ENCODE assay signal across 9 cellular contexts in the genomic region with DNA sequence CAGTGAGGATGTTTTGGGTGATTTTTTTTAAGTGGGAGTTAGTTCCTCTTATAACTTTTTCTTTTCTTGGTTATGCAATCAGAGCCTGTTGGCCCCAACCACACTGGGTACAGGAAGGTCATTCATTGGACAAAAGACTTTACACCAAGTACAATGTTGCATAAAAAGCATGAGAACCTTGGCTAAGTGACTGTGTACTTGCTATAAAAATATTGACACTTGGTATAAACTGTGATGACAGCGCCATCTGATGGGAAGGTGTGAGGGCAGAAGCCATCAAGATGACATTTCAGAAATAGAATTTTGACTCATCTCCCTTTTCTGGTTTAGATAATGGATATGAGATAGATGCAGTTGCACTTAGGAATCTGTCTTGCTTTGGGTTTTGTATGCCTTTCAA.
DNase-seq lines count a peak whose midpoint lies in the region; ATAC-seq and TF ChIP-seq lines count a peak whose summit lies in the region.
"Had no signal": no experiment of that assay in that cellular context is flagged by ENCODE, and none has a peak within 500 bp of the region (broad histone marks: within the 10 kb centered on the region; RNA-seq: fewer than 3 reads in every experiment).

No MANE protein-coding gene starts in this region.

- peak; percentile 54 for TF ChIP-seq CTCF in KMS-11 (conservative IDR thresholded peaks at IDR 0.05; ENCODE audit: low read depth, low read length)
- peak; percentile 58 for TF ChIP-seq CTCF in MCF 10A (IDR thresholded peaks at IDR 0.05; ENCODE audit: unreplicated experiment)
- TF ChIP-seq CTCF in left lung (IDR thresholded peaks at IDR 0.05), result peak; percentile 33 to 38

- no peaks in the 10 kb centered on the region for H3K36me3 Mint-ChIP-seq in MCF 10A (ENCODE audit: insufficient read depth, unreplicated experiment)
- no peaks in the 10 kb centered on the region for H3K36me3 Mint-ChIP-seq in stimulated activated naive B cell treated with anti-CD40 and anti-IgM and Interleukin-4, amounts not matched to agents 10 μg/mL and 1 μg/mL and 100 μg/mL, for 72 hours

- H3K4me3 Mint-ChIP-seq in MCF 10A (ENCODE audit: unreplicated experiment), result no peak overlapping the region
- H3K4me3 Mint-ChIP-seq in stimulated activated naive B cell treated with anti-CD40 and anti-IgM and Interleukin-4, amounts not matched to agents 10 μg/mL and 1 μg/mL and 100 μg/mL, for 72 hours, result peak overlapping the region in 1 of 2 donors; percentile 31

- no peak overlapping the region for H3K9ac ChIP-seq in KMS-11

- H3K9me3 ChIP-seq in left lung, result no peaks in the 10 kb centered on the region

- H2AFZ ChIP-seq in KMS-11 (ENCODE audit: low read depth), result no peak overlapping the region

- H3K4me1 Mint-ChIP-seq in MCF 10A (ENCODE audit: insufficient read depth, unreplicated experiment), result no peaks in the 10 kb centered on the region
- H3K4me1 Mint-ChIP-seq in stimulated activated naive B cell treated with anti-CD40 and anti-IgM and Interleukin-4, amounts not matched to agents 10 μg/mL and 1 μg/mL and 100 μg/mL, for 72 hours, result peaks cover 31% of the 10 kb centered on the region in 2 donors

- BruUV-seq in MCF 10A (replicated peaks; lab: Mats Ljungman, UMichigan), result no TSS peak

- POLR2A ChIA-PET in MCF 10A (lab: Yijun Ruan, JAX), result no interaction called here

- H3K36me3 ChIP-seq in KMS-11 (ENCODE audit: insufficient read depth) (no peaks in the 10 kb centered on the region), left lung (no peaks in the 10 kb centered on the region)

- no peak overlapping the region for H3K4me3 ChIP-seq in KMS-11 (IDR thresholded peaks at IDR 0.05; ENCODE audit: insufficient read depth, low read depth, low read length)
- H3K4me3 ChIP-seq in left lung, result no peak overlapping the region
- H3K4me3 ChIP-seq: SK-N-MC had no signal

- intact Hi-C loops in MCF 10A (cut with micrococcal nuclease), result loop anchor here (1.0 to 10.0 kb wide), 5 partner anchors 126 to 798 kb away; partner anchors contain the start of gene CCDC6
- intact Hi-C loops in left lung (cut with DNase I), result loop anchor here in 1 of 2 donors (10.0 kb wide), 1 partner anchor 408 kb away; no protein-coding TSS in a partner anchor

- no peaks in the 10 kb centered on the region for H3K4me1 ChIP-seq in KMS-11 (ENCODE audit: low read depth, poor library complexity, severe bottlenecking)
- H3K4me1 ChIP-seq in left lung, result peaks cover 0 to 13% of the 10 kb centered on the region in 2 donors

- no peaks in the 10 kb centered on the region for H3K79me2 ChIP-seq in KMS-11 (ENCODE audit: insufficient read depth, low read depth)

- DNase-seq in Caki2 (ENCODE audit: low read depth) (peak; percentile 51), RPMI8226 (peak; percentile 50), MCF 10A (ENCODE audit: unreplicated experiment) (peak; percentile 77), left lung (peak in 1 of 2 donors; percentile 40)
- peak; percentile 46 for DNase-seq in stimulated activated naive B cell treated with anti-CD40 and anti-IgM and Interleukin-4, amounts not matched to agents 10 μg/mL and 1 μg/mL and 100 μg/mL, for 72 hours

- H3K27ac ChIP-seq in KMS-11, result no peak overlapping the region
- H3K27ac ChIP-seq in left lung, result no peak overlapping the region
- H3K27ac ChIP-seq: SK-N-MC had no signal

- H3K27ac Mint-ChIP-seq in MCF 10A (ENCODE audit: low read depth, unreplicated experiment), result no peak overlapping the region
- H3K27ac Mint-ChIP-seq in stimulated activated naive B cell treated with anti-CD40 and anti-IgM and Interleukin-4, amounts not matched to agents 10 μg/mL and 1 μg/mL and 100 μg/mL, for 72 hours, result peak overlapping the region; percentile 71

- in situ Hi-C loops in Caki2 (cut with HindIII; ENCODE audit: low pct_unique_long_range_greater_than_20kb, low sequenced_read_pairs), result no loop called here

- no peaks in the 10 kb centered on the region for H3K9me3 Mint-ChIP-seq in MCF 10A (ENCODE audit: unreplicated experiment)
- no peaks in the 10 kb centered on the region for H3K9me3 Mint-ChIP-seq in stimulated activated naive B cell treated with anti-CD40 and anti-IgM and Interleukin-4, amounts not matched to agents 10 μg/mL and 1 μg/mL and 100 μg/mL, for 72 hours

- H3K27me3 ChIP-seq in KMS-11 (ENCODE audit: insufficient read depth, low read depth) (no peaks in the 10 kb centered on the region), left lung (no peaks in the 10 kb centered on the region)

- CTCF ChIA-PET in MCF 10A (lab: Yijun Ruan, JAX), result interaction anchor here (0.6 to 1.3 kb wide), 5 partner anchors 160 to 1784 kb away, joined by 3 to 5 read pairs (median 4); no protein-coding TSS in a partner anchor

- peak; percentile 58 for ATAC-seq in GM19351 (IDR thresholded peaks at IDR 0.05; ENCODE audit: unreplicated experiment)
- ATAC-seq in left lung, result peak; percentile 93
- ATAC-seq in stimulated activated naive B cell treated with anti-CD40 and anti-IgM and Interleukin-4, amounts not matched to agents 10 μg/mL and 1 μg/mL and 100 μg/mL, for 72 hours (replicated peaks), result peak; percentile 28 to 47
- no peak for ATAC-seq in HG03095 (IDR thresholded peaks at IDR 0.05; ENCODE audit: unreplicated experiment)

- no peak overlapping the region for H3K4me2 ChIP-seq in KMS-11

- H4K20me1 ChIP-seq in KMS-11 (ENCODE audit: insufficient read depth), result no peaks in the 10 kb centered on the region

- H3K27me3 Mint-ChIP-seq in MCF 10A (ENCODE audit: insufficient read depth, unreplicated experiment), result no peaks in the 10 kb centered on the region
- H3K27me3 Mint-ChIP-seq in stimulated activated naive B cell treated with anti-CD40 and anti-IgM and Interleukin-4, amounts not matched to agents 10 μg/mL and 1 μg/mL and 100 μg/mL, for 72 hours, result peaks cover 3 to 10% of the 10 kb centered on the region in 2 donors
